21 cellular contexts compared by ENCODE assay signal in the genomic region with DNA sequence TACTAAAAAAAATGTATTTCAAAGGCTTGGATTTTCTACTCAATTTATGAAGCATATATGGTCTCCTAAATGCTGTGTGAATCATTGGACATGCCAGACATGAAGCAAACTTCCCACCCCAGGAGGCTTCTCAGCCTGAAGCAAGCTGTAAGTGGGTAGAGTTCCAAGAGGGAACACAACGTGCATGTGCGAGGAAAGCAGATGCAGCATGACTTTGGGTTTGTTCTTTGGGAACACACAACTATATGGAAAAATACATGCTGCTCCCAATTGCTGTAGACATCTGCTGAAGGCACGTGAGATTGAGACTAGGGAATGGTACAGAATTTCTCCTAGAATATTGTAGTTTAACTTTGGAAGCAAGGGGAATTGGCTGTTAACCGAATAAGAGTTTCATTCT. TPM values are rescaled to one million over a fixed set of nuclear protein-coding genes. Genes with fewer than 3 reads are reported as not detected.
DNase-seq lines count a peak whose midpoint lies in the region; ATAC-seq and TF ChIP-seq lines count a peak whose summit lies in the region.
"Had no signal": no experiment of that assay in that cellular context is flagged by ENCODE, and none has a peak within 500 bp of the region (broad histone marks: within the 10 kb centered on the region; RNA-seq: fewer than 3 reads in every experiment).

No MANE protein-coding gene starts in this region.

- H3K27me3 ChIP-seq in MG63 = no peaks in the 10 kb centered on the region
- H3K27me3 ChIP-seq: SJCRH30 had no signal

- POLR2A ChIA-PET in WTC11 (lab: Charles Lee) = no interaction called here

- no peaks in the 10 kb centered on the region; the same call in 1 of the 2 replicates for H3K9me3 ChIP-seq in MG63
- H3K9me3 ChIP-seq: SJCRH30 had no signal

- peak; percentile 57 for DNase-seq in Ammon's horn (ENCODE audit: low spot score)
- DNase-seq in anterior cingulate cortex (lab: John Stamatoyannopoulos, UW) = peak in 34 of 58 donors; percentile 1 to 74 (median 12)
- DNase-seq in inferior parietal cortex (ENCODE audit: extremely low spot score) = peak; percentile 53
- DNase-seq in skeletal muscle cell (ENCODE audit: low read depth) = peak; percentile 78
- no peak for DNase-seq in MG63
- no peak for DNase-seq in WTC11 (ENCODE audit: low spot score)
- no peak for DNase-seq in NCI-H82 treated with DMSO at 0.1 percent for 48 hours (lab: John Stamatoyannopoulos, UW; ENCODE audit: unreplicated experiment)
- DNase-seq in midbrain (lab: John Stamatoyannopoulos, UW) = no peak
- DNase-seq: DMS53, GF-D8, GOT3, IMR-90, NCI-H1694 treated with DMSO at 0.1 percent for 48 hours, NCI-H446 treated with DMSO at 0.1 percent for 48 hours, NCI-H526 treated with DMSO at 0.1 percent for 48 hours, OCI-M1, SJCRH30 had no signal

- peaks cover 7% of the 10 kb centered on the region for H3K9me3 Mint-ChIP-seq in WTC11

- CTCF ChIA-PET in WTC11 (lab: Charles Lee) = interaction anchor here (0.9 to 1.9 kb wide), 3 partner anchors 15 to 93 kb away, joined by 3 to 6 read pairs (median 4); partner anchors contain the start of gene RNF146

- H3K27ac Mint-ChIP-seq in WTC11 = no peak overlapping the region
- H3K27ac Mint-ChIP-seq: B cell, CD14-positive monocyte had no signal

- no peak for TF ChIP-seq CTCF in WTC11 (IDR thresholded peaks at IDR 0.05)

- H3K27me3 Mint-ChIP-seq in WTC11 (ENCODE audit: low read depth) = no peaks in the 10 kb centered on the region

- no peaks in the 10 kb centered on the region for H3K36me3 Mint-ChIP-seq in WTC11
- H3K36me3 Mint-ChIP-seq: CD14-positive monocyte had no signal

- no peak overlapping the region for H3K4me3 Mint-ChIP-seq in WTC11
- H3K4me3 Mint-ChIP-seq: B cell, CD14-positive monocyte had no signal

- no peaks in the 10 kb centered on the region for H3K4me1 Mint-ChIP-seq in WTC11
- H3K4me1 Mint-ChIP-seq: B cell had no signal

- no peak for ATAC-seq in WTC11
- ATAC-seq: HCT116 had no signal

- H3K4me3 ChIP-seq in skeletal muscle cell (ENCODE audit: low read depth, low read length) (no peak overlapping the region), MG63 (no peak overlapping the region)
- H3K4me3 ChIP-seq: SJCRH30 had no signal

- H3K36me3 ChIP-seq in MG63 = no peaks in the 10 kb centered on the region
- H3K36me3 ChIP-seq: SJCRH30 had no signal

TF ChIP-seq in WTC11, 78 proteins besides CTCF, POLR2A, EP300 and RAD21 (continues in another document):
- TF ChIP-seq, protein P1, sequence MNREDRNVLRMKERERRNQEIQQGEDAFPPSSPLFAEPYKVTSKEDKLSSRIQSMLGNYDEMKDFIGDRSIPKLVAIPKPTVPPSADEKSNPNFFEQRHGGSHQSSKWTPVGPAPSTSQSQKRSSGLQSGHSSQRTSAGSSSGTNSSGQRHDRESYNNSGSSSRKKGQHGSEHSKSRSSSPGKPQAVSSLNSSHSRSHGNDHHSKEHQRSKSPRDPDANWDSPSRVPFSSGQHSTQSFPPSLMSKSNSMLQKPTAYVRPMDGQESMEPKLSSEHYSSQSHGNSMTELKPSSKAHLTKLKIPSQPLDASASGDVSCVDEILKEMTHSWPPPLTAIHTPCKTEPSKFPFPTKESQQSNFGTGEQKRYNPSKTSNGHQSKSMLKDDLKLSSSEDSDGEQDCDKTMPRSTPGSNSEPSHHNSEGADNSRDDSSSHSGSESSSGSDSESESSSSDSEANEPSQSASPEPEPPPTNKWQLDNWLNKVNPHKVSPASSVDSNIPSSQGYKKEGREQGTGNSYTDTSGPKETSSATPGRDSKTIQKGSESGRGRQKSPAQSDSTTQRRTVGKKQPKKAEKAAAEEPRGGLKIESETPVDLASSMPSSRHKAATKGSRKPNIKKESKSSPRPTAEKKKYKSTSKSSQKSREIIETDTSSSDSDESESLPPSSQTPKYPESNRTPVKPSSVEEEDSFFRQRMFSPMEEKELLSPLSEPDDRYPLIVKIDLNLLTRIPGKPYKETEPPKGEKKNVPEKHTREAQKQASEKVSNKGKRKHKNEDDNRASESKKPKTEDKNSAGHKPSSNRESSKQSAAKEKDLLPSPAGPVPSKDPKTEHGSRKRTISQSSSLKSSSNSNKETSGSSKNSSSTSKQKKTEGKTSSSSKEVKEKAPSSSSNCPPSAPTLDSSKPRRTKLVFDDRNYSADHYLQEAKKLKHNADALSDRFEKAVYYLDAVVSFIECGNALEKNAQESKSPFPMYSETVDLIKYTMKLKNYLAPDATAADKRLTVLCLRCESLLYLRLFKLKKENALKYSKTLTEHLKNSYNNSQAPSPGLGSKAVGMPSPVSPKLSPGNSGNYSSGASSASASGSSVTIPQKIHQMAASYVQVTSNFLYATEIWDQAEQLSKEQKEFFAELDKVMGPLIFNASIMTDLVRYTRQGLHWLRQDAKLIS (CRISPR knock-in tag; IDR thresholded peaks at IDR 0.05; ENCODE audit: borderline replicate concordance) = no peak
- TF ChIP-seq FOXP1 (CRISPR knock-in tag; IDR thresholded peaks at IDR 0.05; ENCODE audit: borderline replicate concordance) (no peak), OVOL2 (CRISPR knock-in tag; IDR thresholded peaks at IDR 0.05; ENCODE audit: borderline replicate concordance) (no peak), KAT7 (CRISPR knock-in tag; IDR thresholded peaks at IDR 0.05; ENCODE audit: borderline replicate concordance) (no peak), CREM (CRISPR knock-in tag; IDR thresholded peaks at IDR 0.05) (no peak), FOXJ3 (CRISPR knock-in tag; IDR thresholded peaks at IDR 0.05; ENCODE audit: borderline replicate concordance) (no peak), NR1H2 (CRISPR knock-in tag; IDR thresholded peaks at IDR 0.05) (no peak)
- TF ChIP-seq, protein P2, sequence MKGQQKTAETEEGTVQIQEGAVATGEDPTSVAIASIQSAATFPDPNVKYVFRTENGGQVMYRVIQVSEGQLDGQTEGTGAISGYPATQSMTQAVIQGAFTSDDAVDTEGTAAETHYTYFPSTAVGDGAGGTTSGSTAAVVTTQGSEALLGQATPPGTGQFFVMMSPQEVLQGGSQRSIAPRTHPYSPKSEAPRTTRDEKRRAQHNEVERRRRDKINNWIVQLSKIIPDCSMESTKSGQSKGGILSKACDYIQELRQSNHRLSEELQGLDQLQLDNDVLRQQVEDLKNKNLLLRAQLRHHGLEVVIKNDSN (CRISPR knock-in tag; IDR thresholded peaks at IDR 0.05) = no peak
- TF ChIP-seq, protein P3, sequence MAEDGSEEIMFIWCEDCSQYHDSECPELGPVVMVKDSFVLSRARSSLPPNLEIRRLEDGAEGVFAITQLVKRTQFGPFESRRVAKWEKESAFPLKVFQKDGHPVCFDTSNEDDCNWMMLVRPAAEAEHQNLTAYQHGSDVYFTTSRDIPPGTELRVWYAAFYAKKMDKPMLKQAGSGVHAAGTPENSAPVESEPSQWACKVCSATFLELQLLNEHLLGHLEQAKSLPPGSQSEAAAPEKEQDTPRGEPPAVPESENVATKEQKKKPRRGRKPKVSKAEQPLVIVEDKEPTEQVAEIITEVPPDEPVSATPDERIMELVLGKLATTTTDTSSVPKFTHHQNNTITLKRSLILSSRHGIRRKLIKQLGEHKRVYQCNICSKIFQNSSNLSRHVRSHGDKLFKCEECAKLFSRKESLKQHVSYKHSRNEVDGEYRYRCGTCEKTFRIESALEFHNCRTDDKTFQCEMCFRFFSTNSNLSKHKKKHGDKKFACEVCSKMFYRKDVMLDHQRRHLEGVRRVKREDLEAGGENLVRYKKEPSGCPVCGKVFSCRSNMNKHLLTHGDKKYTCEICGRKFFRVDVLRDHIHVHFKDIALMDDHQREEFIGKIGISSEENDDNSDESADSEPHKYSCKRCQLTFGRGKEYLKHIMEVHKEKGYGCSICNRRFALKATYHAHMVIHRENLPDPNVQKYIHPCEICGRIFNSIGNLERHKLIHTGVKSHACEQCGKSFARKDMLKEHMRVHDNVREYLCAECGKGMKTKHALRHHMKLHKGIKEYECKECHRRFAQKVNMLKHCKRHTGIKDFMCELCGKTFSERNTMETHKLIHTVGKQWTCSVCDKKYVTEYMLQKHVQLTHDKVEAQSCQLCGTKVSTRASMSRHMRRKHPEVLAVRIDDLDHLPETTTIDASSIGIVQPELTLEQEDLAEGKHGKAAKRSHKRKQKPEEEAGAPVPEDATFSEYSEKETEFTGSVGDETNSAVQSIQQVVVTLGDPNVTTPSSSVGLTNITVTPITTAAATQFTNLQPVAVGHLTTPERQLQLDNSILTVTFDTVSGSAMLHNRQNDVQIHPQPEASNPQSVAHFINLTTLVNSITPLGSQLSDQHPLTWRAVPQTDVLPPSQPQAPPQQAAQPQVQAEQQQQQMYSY (CRISPR knock-in tag; IDR thresholded peaks at IDR 0.05) = no peak
- TF ChIP-seq, protein P4, sequence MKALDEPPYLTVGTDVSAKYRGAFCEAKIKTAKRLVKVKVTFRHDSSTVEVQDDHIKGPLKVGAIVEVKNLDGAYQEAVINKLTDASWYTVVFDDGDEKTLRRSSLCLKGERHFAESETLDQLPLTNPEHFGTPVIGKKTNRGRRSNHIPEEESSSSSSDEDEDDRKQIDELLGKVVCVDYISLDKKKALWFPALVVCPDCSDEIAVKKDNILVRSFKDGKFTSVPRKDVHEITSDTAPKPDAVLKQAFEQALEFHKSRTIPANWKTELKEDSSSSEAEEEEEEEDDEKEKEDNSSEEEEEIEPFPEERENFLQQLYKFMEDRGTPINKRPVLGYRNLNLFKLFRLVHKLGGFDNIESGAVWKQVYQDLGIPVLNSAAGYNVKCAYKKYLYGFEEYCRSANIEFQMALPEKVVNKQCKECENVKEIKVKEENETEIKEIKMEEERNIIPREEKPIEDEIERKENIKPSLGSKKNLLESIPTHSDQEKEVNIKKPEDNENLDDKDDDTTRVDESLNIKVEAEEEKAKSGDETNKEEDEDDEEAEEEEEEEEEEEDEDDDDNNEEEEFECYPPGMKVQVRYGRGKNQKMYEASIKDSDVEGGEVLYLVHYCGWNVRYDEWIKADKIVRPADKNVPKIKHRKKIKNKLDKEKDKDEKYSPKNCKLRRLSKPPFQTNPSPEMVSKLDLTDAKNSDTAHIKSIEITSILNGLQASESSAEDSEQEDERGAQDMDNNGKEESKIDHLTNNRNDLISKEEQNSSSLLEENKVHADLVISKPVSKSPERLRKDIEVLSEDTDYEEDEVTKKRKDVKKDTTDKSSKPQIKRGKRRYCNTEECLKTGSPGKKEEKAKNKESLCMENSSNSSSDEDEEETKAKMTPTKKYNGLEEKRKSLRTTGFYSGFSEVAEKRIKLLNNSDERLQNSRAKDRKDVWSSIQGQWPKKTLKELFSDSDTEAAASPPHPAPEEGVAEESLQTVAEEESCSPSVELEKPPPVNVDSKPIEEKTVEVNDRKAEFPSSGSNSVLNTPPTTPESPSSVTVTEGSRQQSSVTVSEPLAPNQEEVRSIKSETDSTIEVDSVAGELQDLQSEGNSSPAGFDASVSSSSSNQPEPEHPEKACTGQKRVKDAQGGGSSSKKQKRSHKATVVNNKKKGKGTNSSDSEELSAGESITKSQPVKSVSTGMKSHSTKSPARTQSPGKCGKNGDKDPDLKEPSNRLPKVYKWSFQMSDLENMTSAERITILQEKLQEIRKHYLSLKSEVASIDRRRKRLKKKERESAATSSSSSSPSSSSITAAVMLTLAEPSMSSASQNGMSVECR (CRISPR knock-in tag; IDR thresholded peaks at IDR 0.05; ENCODE audit: borderline replicate concordance) = no peak

RNA-seq across cellular contexts. Expression of gene RSPO3, which starts 55.1 kb away (rescaled TPM):
- not detected in 2 replicates for total RNA-seq in MG63 (2014; rRNA removed; shearing (Covaris generic); ENCODE audit: low replicate concordance)
- total RNA-seq in WTC11 (2021) = 0.14 TPM in 1 of 3 replicates, not detected in the others
- total RNA-seq: A172, B cell, IMR-90, SJCRH30 had no signal

Comparison
In these comparisons a context has a peak if more than half of its experiments do, and no peak if none do; other contexts are left out.
1. DNase-seq: peak in Ammon's horn (single experiment), anterior cingulate cortex (34 of 58), inferior parietal cortex (single experiment) and skeletal muscle cell (single experiment); none in MG63 (single experiment), WTC11 (single experiment), NCI-H82 treated with DMSO at 0.1 percent for 48 hours (single experiment) and midbrain (single experiment).